19 cellular contexts compared by ENCODE assay signal in genomic region chr10:12393831-12394230, GRCh38. TPM values are rescaled to one million over a fixed set of nuclear protein-coding genes. Genes with fewer than 3 reads are reported as not detected.
DNase-seq lines count a peak whose midpoint lies in the region; ATAC-seq, FAIRE-seq and TF ChIP-seq lines count a peak whose summit lies in the region.
"Had no signal": no experiment of that assay in that cellular context is flagged by ENCODE, and none has a peak within 500 bp of the region (broad histone marks: within the 10 kb centered on the region; RNA-seq: fewer than 3 reads in every experiment).

No MANE protein-coding gene starts in this region.

- no peaks in the 10 kb centered on the region for H3K36me3 ChIP-seq in H1 (ENCODE audit: control insufficient read depth in 2 of 4, insufficient read depth in 4 of 4, low read length in 3 of 4)
- no peaks in the 10 kb centered on the region for H3K36me3 ChIP-seq in neuronal stem cell (replicated peaks in 1 of 2; ENCODE audit: control insufficient read depth in 2 of 2, insufficient read depth in 2 of 2, low read length in 2 of 2)

- H2AFZ ChIP-seq in H1 (ENCODE audit: low read length): no peak overlapping the region
- H2AFZ ChIP-seq in neuronal stem cell (ENCODE audit: low read length): no peak overlapping the region
- H2AFZ ChIP-seq: GM23338 had no signal

- TF ChIP-seq POLR2A in H1 (IDR thresholded peaks at IDR 0.05; ENCODE audit: control extremely low read depth in 1 of 2, low read depth in 2 of 2, low read length in 2 of 2): no peak

- H3K23me2 ChIP-seq in H1 (ENCODE audit: low read depth, low read length): no peaks in the 10 kb centered on the region

- no peak overlapping the region for H3K9ac ChIP-seq in H1 (replicated peaks in 1 of 4; ENCODE audit: extremely low read depth in 1 of 4, low read depth in 3 of 4, low read length in 3 of 4)
- H3K9ac ChIP-seq in neuronal stem cell (ENCODE audit: low read depth, low read length, poor library complexity): no peak overlapping the region
- H3K9ac ChIP-seq: BLaER1 treated with 17β-estradiol and CSF1 and Interleukin-3, amounts not matched to agents 10 nM and 100 nM had no signal

- H3K4me3 Mint-ChIP-seq in activated CD8-positive, alpha-beta memory T cell treated with anti-CD3 and anti-CD28 coated beads, Interleukin-2, amount 10 ng/mL, durations not matched to agents 7 days and 5 days: no peak overlapping the region
- H3K4me3 Mint-ChIP-seq: B cell; CD8-positive, alpha-beta T cell; GM23338; HFFc6 had no signal

- 96% methylated on average over 13 of the region's 13 CpGs; no CpG with 5 or more reads in 1 of the 2 experiments for WGBS in H1 (ENCODE audit: extremely low coverage in 1 of 2, insufficient coverage in 1 of 2, insufficient read length in 1 of 2, insufficient replicate concordance in 2 of 2, low coverage in 1 of 2, low lambda C conversion rate in 2 of 2, missing lambda C conversion rate in 1 of 2), 2 experiments
- no CpG with 5 or more reads among the region's 13 CpGs for WGBS in neuronal stem cell (ENCODE audit: extremely low coverage in 2 of 2, insufficient read length in 2 of 2, insufficient replicate concordance in 1 of 2), 2 donors

- H3K9me3 ChIP-seq in H1 (ENCODE audit: insufficient read depth in 2 of 2, low read depth in 1 of 2, low read length in 1 of 2) (no peaks in the 10 kb centered on the region), neuronal stem cell (replicated peaks in 1 of 2; ENCODE audit: control insufficient read depth in 2 of 2, insufficient read depth in 1 of 2, low read depth in 1 of 2, low read length in 2 of 2) (no peaks in the 10 kb centered on the region)

- H2BK120ac ChIP-seq in H1 (replicated peaks; ENCODE audit: low read depth, low read length) (no peak overlapping the region), neuronal stem cell (ENCODE audit: low read depth, low read length) (no peak overlapping the region)

- H3K27ac ChIP-seq in H1 (ENCODE audit: low read depth, low read length) (no peak overlapping the region), neuronal stem cell (replicated peaks; ENCODE audit: low read length) (no peak overlapping the region)
- H3K27ac ChIP-seq: BLaER1 treated with 17β-estradiol and CSF1 and Interleukin-3, amounts not matched to agents 10 nM and 100 nM had no signal

- CTCF ChIA-PET in activated CD8-positive, alpha-beta memory T cell treated with anti-CD3 and anti-CD28 coated beads, Interleukin-2, amount 10 ng/mL, durations not matched to agents 7 days and 5 days (lab: Charles Lee): no interaction called here
- CTCF ChIA-PET in H1 (lab: Charles Lee; ENCODE audit: partially characterized antibody): interaction anchor here (1.8 kb wide), 1 partner anchor 16 kb away, joined by 5 read pairs; no protein-coding TSS in a partner anchor

- no peak overlapping the region for H3K14ac ChIP-seq in H1 (ENCODE audit: insufficient read length)
- H3K14ac ChIP-seq in neuronal stem cell (ENCODE audit: low read length): peak overlapping the region; percentile 49

- H3K27me3 ChIP-seq in H1 (replicated peaks in 1 of 4; ENCODE audit: control insufficient read depth in 3 of 4, extremely low read depth in 1 of 4, insufficient read depth in 3 of 4, low read length in 3 of 4) (no peaks in the 10 kb centered on the region), neuronal stem cell (ENCODE audit: control insufficient read depth in 3 of 3, insufficient read depth in 3 of 3, low read depth in 1 of 3, low read length in 3 of 3) (no peaks in the 10 kb centered on the region)
- H3K27me3 ChIP-seq: BLaER1 treated with 17β-estradiol and CSF1 and Interleukin-3, amounts not matched to agents 10 nM and 100 nM had no signal

- H2BK20ac ChIP-seq in H1 (ENCODE audit: low read length): no peak overlapping the region

- no peak for TF ChIP-seq RAD21 in H1 (IDR thresholded peaks at IDR 0.05 in 1 of 2, conservative IDR thresholded peaks at IDR 0.05 in 1 of 2; ENCODE audit: low read depth in 2 of 2, low read length in 2 of 2)

- DNase-seq in activated CD8-positive, alpha-beta memory T cell treated with anti-CD3 and anti-CD28 coated beads, Interleukin-2, amount 50 U/mL, for 48 hours: peak; percentile 34
- no peak for DNase-seq in activated CD8-positive, alpha-beta memory T cell treated with anti-CD3 and anti-CD28 coated beads, Interleukin-2, amount 10 ng/mL, durations not matched to agents 7 days and 5 days
- DNase-seq in H1 (ENCODE audit: low read depth in 1 of 2, low spot score in 2 of 2) (no peak), neuronal stem cell (ENCODE audit: low spot score) (no peak), urothelium cell line (ENCODE audit: low spot score) (no peak)
- DNase-seq: CD8-positive, alpha-beta T cell; DMS 273 treated with DMSO at 0.1 percent for 48 hours; DND-41; HFFc6 had no signal

- H3K23ac ChIP-seq in H1 (ENCODE audit: insufficient read length) (no peak overlapping the region), neuronal stem cell (ENCODE audit: low read depth, low read length, poor library complexity) (no peak overlapping the region)

- H2BK5ac ChIP-seq in H1 (ENCODE audit: low read depth, low read length) (no peak overlapping the region), neuronal stem cell (ENCODE audit: low read length) (no peak overlapping the region)

- H4K5ac ChIP-seq in H1 (ENCODE audit: insufficient read length, low read depth, low read length): no peak overlapping the region

- H3K79me1 ChIP-seq in H1 (ENCODE audit: low read depth, low read length) (peaks cover 5% of the 10 kb centered on the region; the same call in 1 of the 2 replicates), neuronal stem cell (ENCODE audit: low read depth, low read length) (peaks cover 4% of the 10 kb centered on the region)

- H3K27ac Mint-ChIP-seq in activated CD8-positive, alpha-beta memory T cell treated with anti-CD3 and anti-CD28 coated beads, Interleukin-2, amount 10 ng/mL, durations not matched to agents 7 days and 5 days: no peak overlapping the region
- H3K27ac Mint-ChIP-seq: B cell; CD8-positive, alpha-beta T cell; GM23338; HFFc6 had no signal

- H2BK12ac ChIP-seq in H1 (ENCODE audit: low read depth, low read length) (no peak overlapping the region), neuronal stem cell (ENCODE audit: low read length) (no peak overlapping the region)

- ATAC-seq in activated CD8-positive, alpha-beta memory T cell treated with anti-CD3 and anti-CD28 coated beads, Interleukin-2, amount 10 ng/mL, durations not matched to agents 7 days and 5 days: no peak
- ATAC-seq in GM18867 (IDR thresholded peaks at IDR 0.05; ENCODE audit: unreplicated experiment): no peak
- ATAC-seq in HG03196 (IDR thresholded peaks at IDR 0.05; ENCODE audit: unreplicated experiment): no peak
- ATAC-seq in GM21381 (IDR thresholded peaks at IDR 0.05; ENCODE audit: unreplicated experiment): no peak
- ATAC-seq: CD8-positive, alpha-beta T cell; GM12878; GM23338; HCT116; HepG2 had no signal

- H3K79me2 ChIP-seq in H1 (ENCODE audit: control insufficient read depth in 1 of 2, insufficient read depth in 2 of 2, low read length in 2 of 2): no peaks in the 10 kb centered on the region

- H3K4ac ChIP-seq in H1 (replicated peaks; ENCODE audit: insufficient read length, low read depth, low read length): peak overlapping the region; percentile 16
- no peak overlapping the region for H3K4ac ChIP-seq in neuronal stem cell (ENCODE audit: low read length)

- no peak overlapping the region for H4K8ac ChIP-seq in H1 (ENCODE audit: extremely low read depth, insufficient read depth, low read length)
- no peak overlapping the region for H4K8ac ChIP-seq in neuronal stem cell (ENCODE audit: low read depth, low read length)

- POLR2A ChIA-PET in H1 (lab: Charles Lee; ENCODE audit: partially characterized antibody): no interaction called here

- TF ChIP-seq CTCF in H1 (IDR thresholded peaks at IDR 0.05; ENCODE audit: control extremely low read depth in 1 of 3, insufficient read depth in 1 of 3, low read depth in 1 of 3, low read length in 3 of 3): no peak

- FAIRE-seq in H1 (lab: Jason Lieb, UNC) (no peak), urothelium cell line (lab: Jason Lieb, UNC) (peak; percentile 40)
- FAIRE-seq: GM12878, GM19239, HepG2 had no signal

- H3K4me1 Mint-ChIP-seq in activated CD8-positive, alpha-beta memory T cell treated with anti-CD3 and anti-CD28 coated beads, Interleukin-2, amount 10 ng/mL, durations not matched to agents 7 days and 5 days: no peaks in the 10 kb centered on the region

- H4K91ac ChIP-seq in H1 (replicated peaks; ENCODE audit: insufficient read length, low read length) (no peak overlapping the region), neuronal stem cell (ENCODE audit: low read depth, low read length, poor library complexity) (no peak overlapping the region)

- 0 out of 2 replicates have a peak overlapping the region, but pooled peaks have one; percentile 75 for H2AK5ac ChIP-seq in H1 (ENCODE audit: low read depth, low read length)
- no peak overlapping the region for H2AK5ac ChIP-seq in neuronal stem cell (ENCODE audit: low read depth, low read length)

- no peak overlapping the region for H2BK15ac ChIP-seq in H1 (ENCODE audit: low read length)
- no peak overlapping the region for H2BK15ac ChIP-seq in neuronal stem cell (ENCODE audit: low read length)

- H3K56ac ChIP-seq in H1 (replicated peaks; ENCODE audit: insufficient read length, low read depth, low read length): no peak overlapping the region

- H3K4me3 ChIP-seq in H1 (ENCODE audit: extremely low read depth in 1 of 4, insufficient read depth in 2 of 4, low read depth in 3 of 4, low read length in 4 of 4): no peak overlapping the region
- no peak overlapping the region for H3K4me3 ChIP-seq in neuronal stem cell (ENCODE audit: low read length in 2 of 2)
- H3K4me3 ChIP-seq: BLaER1 treated with 17β-estradiol and CSF1 and Interleukin-3, amounts not matched to agents 10 nM and 100 nM; GM12878; GM23338 had no signal

- H3K18ac ChIP-seq in H1 (ENCODE audit: extremely low read depth, low read length) (no peak overlapping the region), neuronal stem cell (ENCODE audit: low read length) (no peak overlapping the region)

- no peak overlapping the region for H3K4me2 ChIP-seq in H1 (ENCODE audit: insufficient read depth in 1 of 2, low read depth in 2 of 2, low read length in 2 of 2)
- no peak overlapping the region for H3K4me2 ChIP-seq in neuronal stem cell (ENCODE audit: insufficient read depth, low read length, poor library complexity, severe bottlenecking)
- H3K4me2 ChIP-seq: BLaER1 treated with 17β-estradiol and CSF1 and Interleukin-3, amounts not matched to agents 10 nM and 100 nM; GM23338 had no signal

- TF ChIP-seq EP300 in H1 (IDR thresholded peaks at IDR 0.05; ENCODE audit: borderline replicate concordance in 1 of 2, low read depth in 2 of 2, low read length in 2 of 2): no peak

- peaks cover 2 to 10% (median 5%) of the 10 kb centered on the region in 4 experiments; a peak in 6 of 7 replicates for H3K4me1 ChIP-seq in H1 (replicated peaks in 1 of 4; ENCODE audit: control insufficient read depth in 3 of 4, insufficient read depth in 4 of 4, low read length in 3 of 4)
- H3K4me1 ChIP-seq in neuronal stem cell (ENCODE audit: control insufficient read depth in 2 of 2, insufficient read depth in 1 of 2, low read depth in 1 of 2, low read length in 2 of 2): peaks cover 0 to 7% of the 10 kb centered on the region in 2 donors

- H4K20me1 ChIP-seq in H1 (replicated peaks in 1 of 2; ENCODE audit: control insufficient read depth in 1 of 2, insufficient read depth in 2 of 2, low read length in 2 of 2): no peaks in the 10 kb centered on the region

- H3K27me3 Mint-ChIP-seq in activated CD8-positive, alpha-beta memory T cell treated with anti-CD3 and anti-CD28 coated beads, Interleukin-2, amount 10 ng/mL, durations not matched to agents 7 days and 5 days: no peaks in the 10 kb centered on the region
- H3K27me3 Mint-ChIP-seq: B cell had no signal

- H3K9me3 Mint-ChIP-seq in activated CD8-positive, alpha-beta memory T cell treated with anti-CD3 and anti-CD28 coated beads, Interleukin-2, amount 10 ng/mL, durations not matched to agents 7 days and 5 days (ENCODE audit: low read depth): no peaks in the 10 kb centered on the region
- H3K9me3 Mint-ChIP-seq: CD8-positive, alpha-beta T cell; GM23338; HFFc6 had no signal

- H3K36me3 Mint-ChIP-seq in activated CD8-positive, alpha-beta memory T cell treated with anti-CD3 and anti-CD28 coated beads, Interleukin-2, amount 10 ng/mL, durations not matched to agents 7 days and 5 days: peaks cover 2% of the 10 kb centered on the region

RNA-seq across cellular contexts. Expression of gene CAMK1D, which starts 44.5 kb away (rescaled TPM):
- total RNA-seq in activated CD8-positive, alpha-beta memory T cell treated with anti-CD3 and anti-CD28 coated beads, Interleukin-2, amount 10 ng/mL, durations not matched to agents 7 days and 5 days: 1 to 10 TPM; 2.4 to 2.8 TPM
- 8.9 and 10.6 TPM in 2 replicates for total RNA-seq in H1 (2021; fragmentation: NEBNext Ultra II Directional; extraction: Animal tissue kit (Norgen Biotek cat#: 25700))
- 3.5 and 3.6 TPM in 2 replicates for polyA plus RNA-seq in H1 (2011; rRNA removed)
- polyA plus RNA-seq in H1 (2011; cell fraction: cytosol; rRNA removed): 4.5 TPM
- 4.1 TPM for polyA plus RNA-seq in H1 (2011; cell fraction: nucleus; rRNA removed)
- polyA plus RNA-seq in H1 (2012, experiment 1 of 2): 6.4 to 8.3 TPM (median 6.7 TPM) in 4 replicates
- polyA plus RNA-seq in H1 (2012, experiment 2 of 2): 2.7 TPM
- 4.8 TPM for polyA plus RNA-seq in H1 (2013, experiment 1 of 2)
- polyA plus RNA-seq in H1 (2013, experiment 2 of 2): 4.6 TPM
- polyA minus RNA-seq in H1 (2011; rRNA and poly(A)+ RNA removed): 6.3 and 6.8 TPM in 2 replicates
- polyA minus RNA-seq in H1 (2011; cell fraction: cytosol; rRNA and poly(A)+ RNA removed): 4.6 TPM
- 4.8 TPM for polyA minus RNA-seq in H1 (2011; cell fraction: nucleus; rRNA and poly(A)+ RNA removed)
- polyA plus RNA-seq in neuronal stem cell (2013, experiment 1 of 2): 6.3 TPM
- polyA plus RNA-seq in neuronal stem cell (2013, experiment 2 of 2): 7.2 TPM
- total RNA-seq: HepG2 had no signal
